9 cellular contexts compared by ENCODE assay signal in the genomic region with DNA sequence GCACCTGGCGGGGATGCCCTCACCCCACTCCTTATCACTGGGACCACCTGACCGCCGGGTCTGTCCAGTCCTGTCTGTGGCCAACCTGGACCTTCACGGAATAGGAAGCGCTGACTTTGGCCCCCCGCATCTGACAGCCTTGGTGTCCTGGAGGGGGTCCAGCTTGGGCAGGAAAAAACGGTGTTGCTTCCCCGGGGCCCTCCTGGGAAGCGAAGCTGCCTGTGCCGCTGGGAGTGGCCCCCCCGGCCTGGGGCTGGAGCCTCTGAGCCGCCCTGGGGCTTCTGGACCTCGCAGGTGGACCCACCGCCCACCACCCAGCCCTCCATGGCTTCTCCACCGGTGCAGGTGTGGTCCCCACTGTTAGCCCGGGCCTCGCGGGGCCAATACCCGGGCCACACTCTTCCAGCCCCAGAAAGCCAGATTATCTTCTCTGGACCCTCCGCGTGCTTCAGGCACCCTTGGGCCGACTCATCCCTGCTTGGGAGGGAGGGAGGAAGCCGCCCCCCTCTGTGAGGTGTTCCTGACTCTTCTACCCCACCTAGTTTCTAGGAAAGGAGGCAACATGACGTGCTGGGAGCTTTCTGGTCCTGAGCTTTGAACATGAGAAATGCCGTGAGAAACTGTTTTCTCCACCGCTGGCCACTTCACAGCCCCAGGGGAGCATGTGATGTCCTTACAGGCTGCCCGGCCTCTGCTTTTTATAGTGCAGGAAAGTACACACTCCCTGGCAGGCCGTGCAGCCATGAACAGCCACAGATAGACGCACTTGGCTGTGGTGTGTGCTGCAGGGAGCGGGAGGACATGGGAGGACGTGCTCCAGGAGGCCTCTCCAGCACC. TPM values are rescaled to one million over a fixed set of nuclear protein-coding genes. Genes with fewer than 3 reads are reported as not detected.
DNase-seq lines count a peak whose midpoint lies in the region; ATAC-seq, FAIRE-seq and TF ChIP-seq lines count a peak whose summit lies in the region.
"Had no signal": no experiment of that assay in that cellular context is flagged by ENCODE, and none has a peak within 500 bp of the region (broad histone marks: within the 10 kb centered on the region; RNA-seq: fewer than 3 reads in every experiment).

No MANE protein-coding gene starts in this region.

- no peak for TF ChIP-seq EP300 in stomach (IDR thresholded peaks at IDR 0.05)

- TF ChIP-seq CTCF in ascending aorta (IDR thresholded peaks at IDR 0.05) (no peak), kidney (IDR thresholded peaks at IDR 0.05; ENCODE audit: borderline replicate concordance, extremely low read depth, insufficient read depth) (no peak), stomach (IDR thresholded peaks at IDR 0.05) (no peak)

- intact Hi-C loops in ascending aorta (cut with DNase I) (loop anchor here (5.0 to 10.0 kb wide), 2 partner anchors 88 to 280 kb away; no protein-coding TSS in a partner anchor), kidney (cut with DNase I) (no loop called here), stomach (cut with DNase I; ENCODE audit: low total_unique reads) (no loop called here)

- peak overlapping the region; percentile 17 to 51 for H3K9ac ChIP-seq in kidney (ENCODE audit: low read length in 2 of 2)

- peaks cover 38 to 69% of the 10 kb centered on the region in 2 donors for H3K4me1 ChIP-seq in ascending aorta
- peaks cover 6 to 48% of the 10 kb centered on the region in 2 donors for H3K4me1 ChIP-seq in kidney (ENCODE audit: control insufficient read depth in 1 of 2, insufficient read depth in 1 of 2, low read depth in 1 of 2, low read length in 2 of 2)
- peaks cover 73 to 96% (median 78%) of the 10 kb centered on the region in 4 donors for H3K4me1 ChIP-seq in stomach

- FAIRE-seq in kidney (lab: Jason Lieb, UNC), result no peak

- peak overlapping the region; percentile 86 to 89 for H3K27ac ChIP-seq in ascending aorta
- peak overlapping the region in 1 of 2 donors; percentile 63 for H3K27ac ChIP-seq in kidney (ENCODE audit: low read depth in 2 of 2, low read length in 2 of 2)
- peak overlapping the region; percentile 24 to 80 (median 75) for H3K27ac ChIP-seq in stomach
- H3K27ac ChIP-seq: HL-60 had no signal

- H3K4me3 ChIP-seq in ascending aorta, result peak overlapping the region; percentile 68 to 93
- peak overlapping the region; percentile 58 to 63 for H3K4me3 ChIP-seq in kidney (ENCODE audit: low read length in 2 of 2)
- H3K4me3 ChIP-seq in stomach, result peak overlapping the region; percentile 49 to 65 (median 60)

- H3K27me3 ChIP-seq in ascending aorta, result no peaks in the 10 kb centered on the region
- H3K27me3 ChIP-seq in stomach, result peaks cover 0 to 67% (median 20%) of the 10 kb centered on the region in 3 donors

- H3K9me3 ChIP-seq in ascending aorta (no peaks in the 10 kb centered on the region), kidney (ENCODE audit: control insufficient read depth in 1 of 2, low read length in 2 of 2) (no peaks in the 10 kb centered on the region), stomach (no peaks in the 10 kb centered on the region)

- no peaks in the 10 kb centered on the region for H3K36me3 ChIP-seq in ascending aorta
- no peaks in the 10 kb centered on the region for H3K36me3 ChIP-seq in kidney (ENCODE audit: control insufficient read depth in 1 of 2, insufficient read depth in 2 of 2, low read length in 2 of 2)
- no peaks in the 10 kb centered on the region for H3K36me3 ChIP-seq in stomach

- no peak for TF ChIP-seq POLR2A in stomach (IDR thresholded peaks at IDR 0.05)

- no peak for ATAC-seq in GM19035 (IDR thresholded peaks at IDR 0.05; ENCODE audit: unreplicated experiment)

- 42 to 55% (median 47%) methylated on average over 15 to 31 of the region's 31 CpGs for WGBS in stomach, 5 donors

- peak; percentile 19 for DNase-seq in DMS79 treated with DMSO at 0.1 percent for 48 hours (lab: John Stamatoyannopoulos, UW)
- no peak for DNase-seq in DMS79 (lab: John Stamatoyannopoulos, UW)
- DNase-seq in ascending aorta (ENCODE audit: low spot score in 2 of 2), result peak in 1 of 2 donors; percentile 75
- no peak for DNase-seq in kidney
- DNase-seq in stomach, result peak; percentile 43
- DNase-seq in activated gamma-delta T cell treated with Interleukin-2 at 50 U/mL for 16 hours, result no peak
- DNase-seq in GF-D8 (lab: John Stamatoyannopoulos, UW), result no peak

RNA-seq across cellular contexts. Expression of a gene that starts 1.1 kb away (rescaled TPM):
- total RNA-seq in ascending aorta (435 TPM), kidney (65.2 TPM), stomach (10 to 100 TPM in 3 of 5 donors, 1 to 10 TPM in 2; 6.4 to 20.3 (median 10.1) TPM)
- polyA plus RNA-seq in kidney (ENCODE audit: insufficient read depth, low read depth, low replicate concordance) (18.0 TPM), stomach (10 to 100 TPM in 2 of 3 donors, 1 to 10 TPM in 1; 2.9 to 18.2 (median 15.3) TPM)

RNA-seq across cellular contexts. Expression of a gene that starts 15.6 kb away (rescaled TPM):
- total RNA-seq in ascending aorta (67.2 TPM), kidney (56.6 TPM), stomach (100 to 1,000 TPM in 1 of 5 donors, 10 to 100 TPM in 4; 31.2 to 151 (median 70.1) TPM)
- polyA plus RNA-seq in kidney (ENCODE audit: insufficient read depth, low read depth, low replicate concordance) (23.0 TPM), stomach (10 to 100 TPM; 16.6 to 20.9 (median 18.1) TPM)

RNA-seq across cellular contexts. Expression of a gene that starts 45.4 kb away (rescaled TPM):
- 365 TPM for total RNA-seq in ascending aorta
- 240 TPM for total RNA-seq in kidney
- polyA plus RNA-seq in kidney (ENCODE audit: insufficient read depth, low read depth, low replicate concordance), result 310 TPM
- total RNA-seq in stomach, result 100 to 1,000 TPM in 4 of 5 donors, 10 to 100 TPM in 1; 94.5 to 625 (median 434) TPM
- polyA plus RNA-seq in stomach, result 100 to 1,000 TPM in 2 of 3 donors, 10 to 100 TPM in 1; 63.4 to 212 (median 172) TPM

RNA-seq across cellular contexts. Expression of a gene that starts 49.5 kb away (rescaled TPM):
- total RNA-seq in ascending aorta (13.2 TPM), kidney (49.3 TPM), stomach (100 to 1,000 TPM in 1 of 5 donors, 10 to 100 TPM in 4; 33.8 to 505 (median 65.9) TPM)
- polyA plus RNA-seq in kidney (ENCODE audit: insufficient read depth, low read depth, low replicate concordance) (14.3 TPM), stomach (10 to 100 TPM in 2 of 3 donors, 1 to 10 TPM in 1; 6.6 to 23.8 (median 20.1) TPM)

Comparison
In these comparisons a context has a peak if more than half of its experiments do, and no peak if none do; other contexts are left out.
1. DNase-seq: peak in DMS79 treated with DMSO at 0.1 percent for 48 hours (single experiment) and stomach (single experiment); none in DMS79 (single experiment), kidney (single experiment), activated gamma-delta T cell treated with Interleukin-2 at 50 U/mL for 16 hours (single experiment) and GF-D8 (single experiment).
2. Peak in every context shown above with its lines, with median percentiles within 50 percentile points of each other: H3K4me3 ChIP-seq.